ENCODE assay signal across 18 cellular contexts in the genomic region with DNA sequence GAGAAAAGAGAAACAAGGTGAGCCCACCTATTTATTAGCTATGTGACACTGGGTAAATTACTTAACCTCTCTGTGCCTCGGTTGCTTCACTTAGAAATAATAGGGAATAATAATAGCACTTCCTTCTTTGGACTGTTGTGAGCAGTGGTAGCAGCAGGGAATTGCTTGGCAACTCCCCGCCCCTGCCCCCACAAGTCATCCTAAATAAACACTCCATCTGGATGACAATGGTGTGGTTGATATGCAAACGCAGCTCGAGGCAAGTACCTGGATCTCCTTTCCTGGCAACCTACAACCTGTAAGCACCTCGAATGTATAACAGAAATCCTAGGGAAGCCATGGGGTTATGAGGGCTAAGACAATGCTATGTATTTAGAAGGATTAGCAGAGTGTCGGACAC. TPM values are rescaled to one million over a fixed set of nuclear protein-coding genes. Genes with fewer than 3 reads are reported as not detected.
A peak's percentile ranks its signal among the peaks of the same experiment; 100 is the strongest.
DNase-seq lines count a peak whose midpoint lies in the region; ATAC-seq and TF ChIP-seq lines count a peak whose summit lies in the region.
"Had no signal": no experiment of that assay in that cellular context is flagged by ENCODE, and none has a peak within 500 bp of the region (broad histone marks: within the 10 kb centered on the region; RNA-seq: fewer than 3 reads in every experiment).

No MANE protein-coding gene starts in this region.

- H3K9me3 Mint-ChIP-seq in GM23338 (peaks cover 21% of the 10 kb centered on the region), WTC11 (peaks cover 24% of the 10 kb centered on the region)
- H3K9me3 Mint-ChIP-seq in activated T-helper 1 cell treated with anti-CD3 and anti-CD28 coated beads, Interleukin-12 subunit alpha, Interleukin-12 subunit beta, Interleukin-2, Interleukin-4 antibody, amounts not matched to agents 30 ng/mL and 10 ng/mL and 1 ng/mL, durations not matched to agents 14 hours and 24 hours and 36 hours, result no peaks in the 10 kb centered on the region

- no peaks in the 10 kb centered on the region for H3K9me2 ChIP-seq in GM23338 (ENCODE audit: insufficient read depth)

- CTCF ChIA-PET in WTC11 (lab: Charles Lee), result interaction anchor here (1.0 to 1.8 kb wide), 3 partner anchors 71 to 171 kb away, joined by 3 to 8 read pairs (median 3); no protein-coding TSS in a partner anchor

- H3K27ac Mint-ChIP-seq in GM23338 (no peak overlapping the region), WTC11 (peak overlapping the region; percentile 45)
- no peak overlapping the region for H3K27ac Mint-ChIP-seq in activated T-helper 1 cell treated with anti-CD3 and anti-CD28 coated beads, Interleukin-12 subunit alpha, Interleukin-12 subunit beta, Interleukin-2, Interleukin-4 antibody, amounts not matched to agents 30 ng/mL and 10 ng/mL and 1 ng/mL, durations not matched to agents 14 hours and 24 hours and 36 hours

- intact Hi-C loops in activated T-helper 1 cell treated with anti-CD3 and anti-CD28 coated beads, Interleukin-12 subunit alpha, Interleukin-12 subunit beta, Interleukin-2, Interleukin-4 antibody, amounts not matched to agents 30 ng/mL and 10 ng/mL and 1 ng/mL, durations not matched to agents 14 hours and 24 hours and 36 hours (cut with micrococcal nuclease), result no loop called here

- no peaks in the 10 kb centered on the region for H3K79me2 ChIP-seq in GM23338 (replicated peaks; ENCODE audit: insufficient read depth)

- peak overlapping the region; percentile 59 for H3K4me2 ChIP-seq in GM23338

- peak; percentile 94 for DNase-seq in GM23338 (ENCODE audit: low spot score)
- peak; percentile 66 for DNase-seq in WTC11 (ENCODE audit: low spot score)
- peak; percentile 86 for DNase-seq in iPS-NIHi11 (ENCODE audit: low spot score)
- DNase-seq in NCI-H446 treated with DMSO at 0.1 percent for 48 hours (lab: John Stamatoyannopoulos, UW), result no peak
- DNase-seq in activated T-helper 1 cell treated with anti-CD3 and anti-CD28 coated beads, Interleukin-12 subunit alpha, Interleukin-12 subunit beta, Interleukin-2, Interleukin-4 antibody, amounts not matched to agents 30 ng/mL and 10 ng/mL and 1 ng/mL, durations not matched to agents 14 hours and 24 hours and 36 hours (ENCODE audit: low spot score), result no peak
- DNase-seq: COR-L47, DMS79, KBM-7, NCI-H1436 treated with DMSO at 0.1 percent for 48 hours, NCI-H2081 treated with DMSO at 0.1 percent for 48 hours, NCI-H226, NCI-H748 treated with DMSO at 0.1 percent for 48 hours, SW 1271 had no signal

- no peak overlapping the region for H3K9ac ChIP-seq in HUES48 (ENCODE audit: low read depth, low read length)

- H3K36me3 ChIP-seq in GM23338 (ENCODE audit: insufficient read depth) (no peaks in the 10 kb centered on the region), HUES48 (ENCODE audit: control insufficient read depth, insufficient read depth, low read length) (no peaks in the 10 kb centered on the region)
- H3K36me3 ChIP-seq: SJSA1 had no signal

- H3K27me3 ChIP-seq in GM23338 (ENCODE audit: insufficient read depth) (no peaks in the 10 kb centered on the region), HUES48 (ENCODE audit: control insufficient read depth, insufficient read depth, low read length) (no peaks in the 10 kb centered on the region)
- H3K27me3 ChIP-seq: SJSA1 had no signal

- H3K4me1 ChIP-seq in GM23338 (ENCODE audit: insufficient read depth), result peaks cover 17% of the 10 kb centered on the region
- peaks cover 20% of the 10 kb centered on the region for H3K4me1 ChIP-seq in HUES48 (ENCODE audit: control insufficient read depth, insufficient read depth, low read length)
- H3K4me1 ChIP-seq: SJSA1 had no signal

- H3K4me1 Mint-ChIP-seq in GM23338 (peaks cover 27% of the 10 kb centered on the region), WTC11 (peaks cover 35% of the 10 kb centered on the region)
- H3K4me1 Mint-ChIP-seq in activated T-helper 1 cell treated with anti-CD3 and anti-CD28 coated beads, Interleukin-12 subunit alpha, Interleukin-12 subunit beta, Interleukin-2, Interleukin-4 antibody, amounts not matched to agents 30 ng/mL and 10 ng/mL and 1 ng/mL, durations not matched to agents 14 hours and 24 hours and 36 hours (ENCODE audit: low read depth), result no peaks in the 10 kb centered on the region

- POLR2A ChIA-PET in WTC11 (lab: Charles Lee), result interaction anchor here (0.5 to 1.0 kb wide), 2 partner anchors 9 to 14 kb away, joined by 3 to 4 read pairs; no protein-coding TSS in a partner anchor

- H3K27ac ChIP-seq in GM23338 (ENCODE audit: low read depth) (no peak overlapping the region), HUES48 (ENCODE audit: low read depth, low read length) (no peak overlapping the region)
- H3K27ac ChIP-seq: HL-60, SJSA1 had no signal

- H3K4me3 ChIP-seq in GM23338, result peak overlapping the region; percentile 30; the same call in 1 of the 2 replicates
- peak overlapping the region; percentile 46 for H3K4me3 ChIP-seq in HUES48 (ENCODE audit: low read depth, low read length)
- H3K4me3 ChIP-seq: SJSA1 had no signal

- H2AFZ ChIP-seq in GM23338, result no peak overlapping the region

- no peaks in the 10 kb centered on the region for H4K20me1 ChIP-seq in GM23338 (replicated peaks; ENCODE audit: insufficient read depth)

- H3K9me3 ChIP-seq in HUES48 (ENCODE audit: control insufficient read depth, insufficient read depth, low read length), result 0 out of 2 replicates have a peak, but pooled peaks cover 4% of the 10 kb centered on the region

- peaks cover 12% of the 10 kb centered on the region; the same call in 2 of the 3 replicates for H3K36me3 Mint-ChIP-seq in GM23338 (ENCODE audit: low read depth)
- peaks cover 23% of the 10 kb centered on the region for H3K36me3 Mint-ChIP-seq in WTC11
- H3K36me3 Mint-ChIP-seq in activated T-helper 1 cell treated with anti-CD3 and anti-CD28 coated beads, Interleukin-12 subunit alpha, Interleukin-12 subunit beta, Interleukin-2, Interleukin-4 antibody, amounts not matched to agents 30 ng/mL and 10 ng/mL and 1 ng/mL, durations not matched to agents 14 hours and 24 hours and 36 hours (ENCODE audit: low read depth), result no peaks in the 10 kb centered on the region

- H3F3A ChIP-seq in GM23338 (replicated peaks; ENCODE audit: low read depth), result no peaks in the 10 kb centered on the region

- peaks cover 5% of the 10 kb centered on the region for H3K27me3 Mint-ChIP-seq in GM23338 (ENCODE audit: insufficient read depth, low read depth, poor library complexity)
- H3K27me3 Mint-ChIP-seq in WTC11 (ENCODE audit: low read depth), result peaks cover 19% of the 10 kb centered on the region
- H3K27me3 Mint-ChIP-seq in activated T-helper 1 cell treated with anti-CD3 and anti-CD28 coated beads, Interleukin-12 subunit alpha, Interleukin-12 subunit beta, Interleukin-2, Interleukin-4 antibody, amounts not matched to agents 30 ng/mL and 10 ng/mL and 1 ng/mL, durations not matched to agents 14 hours and 24 hours and 36 hours (ENCODE audit: insufficient read depth), result peaks cover 2% of the 10 kb centered on the region

- TF ChIP-seq CTCF in GM23338 (conservative IDR thresholded peaks at IDR 0.05; ENCODE audit: low read depth in 2 of 2) (no peak), WTC11 (IDR thresholded peaks at IDR 0.05) (no peak)

- H3K4me3 Mint-ChIP-seq in GM23338 (peak overlapping the region; percentile 55), WTC11 (peak overlapping the region; percentile 26)
- H3K4me3 Mint-ChIP-seq in activated T-helper 1 cell treated with anti-CD3 and anti-CD28 coated beads, Interleukin-12 subunit alpha, Interleukin-12 subunit beta, Interleukin-2, Interleukin-4 antibody, amounts not matched to agents 30 ng/mL and 10 ng/mL and 1 ng/mL, durations not matched to agents 14 hours and 24 hours and 36 hours, result no peak overlapping the region

- peak; percentile 100 for ATAC-seq in GM23338
- ATAC-seq in WTC11, result peak; percentile 100
- ATAC-seq in GM19395 (IDR thresholded peaks at IDR 0.05; ENCODE audit: unreplicated experiment), result no peak

TF ChIP-seq in GM23338, 12 proteins besides CTCF, POLR2A, EP300 and RAD21 (continues in another document):
- TF ChIP-seq, protein P1, sequence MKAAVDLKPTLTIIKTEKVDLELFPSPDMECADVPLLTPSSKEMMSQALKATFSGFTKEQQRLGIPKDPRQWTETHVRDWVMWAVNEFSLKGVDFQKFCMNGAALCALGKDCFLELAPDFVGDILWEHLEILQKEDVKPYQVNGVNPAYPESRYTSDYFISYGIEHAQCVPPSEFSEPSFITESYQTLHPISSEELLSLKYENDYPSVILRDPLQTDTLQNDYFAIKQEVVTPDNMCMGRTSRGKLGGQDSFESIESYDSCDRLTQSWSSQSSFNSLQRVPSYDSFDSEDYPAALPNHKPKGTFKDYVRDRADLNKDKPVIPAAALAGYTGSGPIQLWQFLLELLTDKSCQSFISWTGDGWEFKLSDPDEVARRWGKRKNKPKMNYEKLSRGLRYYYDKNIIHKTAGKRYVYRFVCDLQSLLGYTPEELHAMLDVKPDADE (IDR thresholded peaks at IDR 0.05), result no peak
- no peak for TF ChIP-seq EZH2phosphoT487 (IDR thresholded peaks at IDR 0.05; ENCODE audit: unreplicated experiment)
- TF ChIP-seq CREB1 (CRISPR knock-in tag; IDR thresholded peaks at IDR 0.05; ENCODE audit: low read depth), result peak; percentile 62; the same call in 1 of the 2 replicates

TF ChIP-seq in WTC11, 78 proteins besides CTCF, POLR2A, EP300 and RAD21 (continues in another document):
- TF ChIP-seq RELA (CRISPR knock-in tag; IDR thresholded peaks at IDR 0.05; ENCODE audit: borderline replicate concordance) (no peak), FOXP1 (CRISPR knock-in tag; IDR thresholded peaks at IDR 0.05; ENCODE audit: borderline replicate concordance) (no peak), NFYB (CRISPR knock-in tag; conservative IDR thresholded peaks at IDR 0.05; ENCODE audit: low read depth) (no peak)

RNA-seq across cellular contexts. Expression of a gene that starts 9.1 kb away (rescaled TPM):
- total RNA-seq in GM23338 (2014; rRNA removed; shearing (Covaris generic)), result 1.6 TPM in 2 replicates
- polyA plus RNA-seq in GM23338 (2016; fragmentation: Nextera tagmentation; extraction: Ambion mirVana), result 2.0 and 2.5 TPM in 2 replicates
- 2.0 to 3.1 TPM (median 2.3 TPM) in 3 replicates for total RNA-seq in WTC11 (2021)
- not detected in 2 replicates for total RNA-seq in activated T-helper 1 cell treated with anti-CD3 and anti-CD28 coated beads, Interleukin-12 subunit alpha, Interleukin-12 subunit beta, Interleukin-2, Interleukin-4 antibody, amounts not matched to agents 30 ng/mL and 10 ng/mL and 1 ng/mL, durations not matched to agents 14 hours and 24 hours and 36 hours
- total RNA-seq: G401 had no signal

Comparison
In these comparisons a context has a peak if more than half of its experiments do, and no peak if none do; other contexts are left out.
1. DNase-seq: peak in GM23338 (single experiment), WTC11 (single experiment) and iPS-NIHi11 (single experiment); none in NCI-H446 treated with DMSO at 0.1 percent for 48 hours (single experiment) and activated T-helper 1 cell treated with anti-CD3 and anti-CD28 coated beads, Interleukin-12 subunit alpha, Interleukin-12 subunit beta, Interleukin-2, Interleukin-4 antibody, amounts not matched to agents 30 ng/mL and 10 ng/mL and 1 ng/mL, durations not matched to agents 14 hours and 24 hours and 36 hours (single experiment).